17 cellular contexts compared by ENCODE assay signal in genomic region chr1:52913014-52913413, GRCh38.
"Had no signal": no experiment of that assay in that cellular context is flagged by ENCODE, and none has a peak within 500 bp of the region (broad histone marks: within the 10 kb centered on the region; RNA-seq: fewer than 3 reads in every experiment).

No MANE protein-coding gene starts in this region.

- H3K36me3 ChIP-seq: colonic mucosa, thoracic aorta had no signal

- H3K27ac Mint-ChIP-seq: endodermal cell had no signal

- H3K4me3 ChIP-seq: colonic mucosa, mucosa of descending colon, stomach, thoracic aorta had no signal

- DNase-seq: colonic mucosa; dermis blood vessel endothelial cell; effector CD4-positive, alpha-beta T cell; foreskin keratinocyte; kidney; left cardiac atrium; mucosa of descending colon; naive thymus-derived CD8-positive, alpha-beta T cell; posterior cingulate gyrus; small intestine; stimulated activated CD4-positive, alpha-beta T cell treated with anti-CD3 and anti-CD28 coated beads, Interleukin-12 subunit alpha, Interleukin-12 subunit beta, amount 100 ng/mL, for 4 hours; stimulated activated naive CD4-positive, alpha-beta T cell; stomach; substantia nigra; trophoblast cell had no signal

- H3K27ac ChIP-seq: colonic mucosa, foreskin keratinocyte, stomach, thoracic aorta had no signal

- H3K27me3 ChIP-seq: colonic mucosa, foreskin keratinocyte, stomach had no signal

- H3K9me3 Mint-ChIP-seq: endodermal cell; naive thymus-derived CD8-positive, alpha-beta T cell had no signal

- ATAC-seq: foreskin keratinocyte, left cardiac atrium, mucosa of descending colon had no signal

- H3K27me3 Mint-ChIP-seq: naive thymus-derived CD8-positive, alpha-beta T cell had no signal

- H3K9me3 ChIP-seq: colonic mucosa, mucosa of descending colon, stomach, thoracic aorta had no signal

- H3K4me1 ChIP-seq: colonic mucosa, foreskin keratinocyte had no signal

- H3K4me3 Mint-ChIP-seq: endodermal cell; naive thymus-derived CD8-positive, alpha-beta T cell had no signal
